ENCODE assay signal across 17 cellular contexts in genomic region chr17:81854974-81855774, GRCh38. TPM values are rescaled to one million over a fixed set of nuclear protein-coding genes. Genes with fewer than 3 reads are reported as not detected.
DNase-seq lines count a peak whose midpoint lies in the region; ATAC-seq and TF ChIP-seq lines count a peak whose summit lies in the region.
"Had no signal": no experiment of that assay in that cellular context is flagged by ENCODE, and none has a peak within 500 bp of the region (broad histone marks: within the 10 kb centered on the region; RNA-seq: fewer than 3 reads in every experiment).

No MANE protein-coding gene starts in this region.

- no peak overlapping the region for H2AK5ac ChIP-seq in IMR-90 (ENCODE audit: low read depth, low read length)
- no peak overlapping the region for H2AK5ac ChIP-seq in mesendoderm (ENCODE audit: low read length)

- H3K9me3 Mint-ChIP-seq in CD14-positive monocyte = peaks cover 0 to under 1% (median 0%) of the 10 kb centered on the region in 7 donors
- H3K9me3 Mint-ChIP-seq: activated naive CD8-positive, alpha-beta T cell treated with anti-CD3 and anti-CD28 coated beads, Interleukin-2, amount 10 ng/mL, durations not matched to agents 7 days and 5 days; CD4-positive, CD25-positive, alpha-beta regulatory T cell had no signal

- peaks cover 63 to 88% of the 10 kb centered on the region in 2 donors for H3K36me3 Mint-ChIP-seq in CD14-positive monocyte

- H3K27me3 ChIP-seq in IMR-90 (ENCODE audit: control insufficient read depth, insufficient read depth, low read length) (no peaks in the 10 kb centered on the region), mammary epithelial cell (ENCODE audit: insufficient read depth, low read length) (no peaks in the 10 kb centered on the region), right lobe of liver (no peaks in the 10 kb centered on the region), mesendoderm (ENCODE audit: insufficient read depth, low read length, poor library complexity) (no peaks in the 10 kb centered on the region)
- H3K27me3 ChIP-seq: upper lobe of left lung had no signal

- dilution Hi-C loops in IMR-90 (cut with HindIII; ENCODE audit: low sequenced_read_pairs, unreplicated experiment) (no loop called here), mammary epithelial cell (cut with HindIII; ENCODE audit: low sequenced_read_pairs) (no loop called here)

- H3K4ac ChIP-seq in IMR-90 (ENCODE audit: low read depth, low read length) (no peak overlapping the region), mesendoderm (ENCODE audit: low read depth, low read length) (no peak overlapping the region)

- H4K20me1 ChIP-seq in IMR-90 (ENCODE audit: insufficient read depth, low read length) = peaks cover 75% of the 10 kb centered on the region
- peaks cover 3% of the 10 kb centered on the region for H4K20me1 ChIP-seq in mammary epithelial cell (ENCODE audit: insufficient read depth, low read length)

- ATAC-seq in IMR-90 (ENCODE audit: low read depth) = no peak
- ATAC-seq in right lobe of liver = peak; percentile 57 to 89 (median 70)
- ATAC-seq in GM21526 (IDR thresholded peaks at IDR 0.05; ENCODE audit: low FRiP score, unreplicated experiment) = no peak
- ATAC-seq: activated CD8-positive, alpha-beta T cell treated with anti-CD3 and anti-CD28 coated beads, Interleukin-2, amount 10 ng/mL, durations not matched to agents 7 days and 5 days; mucosa of descending colon; sciatic nerve had no signal

- no peak overlapping the region for H4K91ac ChIP-seq in IMR-90 (ENCODE audit: insufficient read depth, low read depth, low read length)

- H2AK9ac ChIP-seq in IMR-90 (replicated peaks; ENCODE audit: low read depth, low read length, poor library complexity) = peak overlapping the region; percentile 5

- BruUV-seq in IMR-90 (replicated peaks; lab: Mats Ljungman, UMichigan) (no TSS peak), mammary epithelial cell (replicated peaks; lab: Mats Ljungman, UMichigan) (no TSS peak)

- H3K4me1 Mint-ChIP-seq in CD14-positive monocyte = peaks cover 26% of the 10 kb centered on the region

- intact Hi-C loops in CD14-positive monocyte (cut with micrococcal nuclease) (loop anchor here in 1 of 2 donors (5.0 kb wide), 1 partner anchor 33 kb away; no protein-coding TSS in a partner anchor), IMR-90 (cut with micrococcal nuclease) (no loop called here), mammary epithelial cell (cut with micrococcal nuclease) (no loop called here), right lobe of liver (cut with DNase I) (no loop called here)

- peaks cover 16% of the 10 kb centered on the region for H3K4me1 ChIP-seq in IMR-90 (ENCODE audit: control insufficient read depth, insufficient read depth, low read length)
- H3K4me1 ChIP-seq in mammary epithelial cell (ENCODE audit: insufficient read depth, low read length) = peaks cover 32% of the 10 kb centered on the region
- H3K4me1 ChIP-seq in right lobe of liver = peaks cover 0 to 33% (median 17%) of the 10 kb centered on the region in 4 donors
- peaks cover 2% of the 10 kb centered on the region for H3K4me1 ChIP-seq in mesendoderm (ENCODE audit: control insufficient read depth, low read depth, low read length)

- POLR2A ChIA-PET in IMR-90 (lab: Charles Lee; ENCODE audit: unreplicated experiment) = interaction anchor here (0.5 to 0.8 kb wide), 3 partner anchors 10 to 243 kb away, joined by 3 to 4 read pairs (median 3); partner anchors contain the start of gene FASN

- DNase-seq in CD14-positive monocyte (ENCODE audit: low spot score) (no peak), IMR-90 (no peak), mammary epithelial cell (peak; percentile 73), right lobe of liver (peak; percentile 44 to 80 (median 75)), mesendoderm (no peak), NCI-H510A (lab: John Stamatoyannopoulos, UW) (no peak)
- DNase-seq in NK-92 treated with Interleukin-12 subunit alpha and Interleukin-12 subunit beta, amount 100 ng/mL, for 24 hours (lab: John Stamatoyannopoulos, UW) = no peak
- DNase-seq: activated CD8-positive, alpha-beta T cell treated with anti-CD3 and anti-CD28 coated beads, Interleukin-2, amount 10 ng/mL, durations not matched to agents 7 days and 5 days; activated naive CD8-positive, alpha-beta T cell treated with anti-CD3 and anti-CD28 coated beads, Interleukin-2, amount 10 ng/mL, durations not matched to agents 7 days and 5 days; effector CD8-positive, alpha-beta T cell; mucosa of descending colon; NCI-H526 treated with DMSO at 0.1 percent for 48 hours had no signal

- H3K23ac ChIP-seq in IMR-90 (ENCODE audit: low read depth, low read length) (no peak overlapping the region), mesendoderm (ENCODE audit: low read length) (no peak overlapping the region)

- TF ChIP-seq RAD21 in IMR-90 (IDR thresholded peaks at IDR 0.05; ENCODE audit: low read length) = no peak

- H3K79me2 ChIP-seq in mammary epithelial cell (ENCODE audit: insufficient read depth, low read length) (peaks cover 91% of the 10 kb centered on the region), mesendoderm (ENCODE audit: control insufficient read depth, insufficient read depth, low read length) (peaks cover 27% of the 10 kb centered on the region)

- H3K56ac ChIP-seq in IMR-90 (ENCODE audit: extremely low read depth, insufficient read depth, low read length) (no peak overlapping the region), mesendoderm (ENCODE audit: low read length) (no peak overlapping the region)

- no peak overlapping the region for H3K4me3 Mint-ChIP-seq in CD14-positive monocyte
- H3K4me3 Mint-ChIP-seq: activated CD8-positive, alpha-beta T cell treated with anti-CD3 and anti-CD28 coated beads, Interleukin-2, amount 10 ng/mL, durations not matched to agents 7 days and 5 days; activated naive CD8-positive, alpha-beta T cell treated with anti-CD3 and anti-CD28 coated beads, Interleukin-2, amount 10 ng/mL, durations not matched to agents 7 days and 5 days had no signal

- H3K4me2 ChIP-seq in IMR-90 (ENCODE audit: low read depth, low read length) = no peak overlapping the region
- H3K4me2 ChIP-seq in mammary epithelial cell (ENCODE audit: insufficient read depth, low read depth, low read length) = peak overlapping the region; percentile 14
- no peak overlapping the region for H3K4me2 ChIP-seq in mesendoderm (ENCODE audit: low read length)

- TF ChIP-seq CTCF in CD14-positive monocyte (IDR thresholded peaks at IDR 0.05) (no peak), IMR-90 (conservative IDR thresholded peaks at IDR 0.05; ENCODE audit: low read depth, low read length) (no peak), mammary epithelial cell (conservative IDR thresholded peaks at IDR 0.05 in 1 of 2, IDR thresholded peaks at IDR 0.05 in 1 of 2; ENCODE audit: extremely low read depth in 1 of 2, insufficient read depth in 1 of 2, low read depth in 1 of 2, low read length in 2 of 2) (peak; percentile 33 to 51), right lobe of liver (IDR thresholded peaks at IDR 0.05) (peak in 2 of 4 donors; percentile 40 to 57)

- no peak for TF ChIP-seq POLR2A in IMR-90 (IDR thresholded peaks at IDR 0.05; ENCODE audit: low read depth, low read length)
- peak; percentile 31 for TF ChIP-seq POLR2A in right lobe of liver (IDR thresholded peaks at IDR 0.05)

- H4K8ac ChIP-seq in IMR-90 (ENCODE audit: low read depth in 2 of 2, low read length in 2 of 2) = no peak overlapping the region
- no peak overlapping the region for H4K8ac ChIP-seq in mesendoderm (ENCODE audit: low read depth, low read length)

- peak overlapping the region in 4 of 7 donors; percentile 31 to 83 (median 52) for H3K27ac Mint-ChIP-seq in CD14-positive monocyte
- H3K27ac Mint-ChIP-seq: activated CD8-positive, alpha-beta T cell treated with anti-CD3 and anti-CD28 coated beads, Interleukin-2, amount 10 ng/mL, durations not matched to agents 7 days and 5 days had no signal

- H3K9ac ChIP-seq in IMR-90 (ENCODE audit: low read depth, low read length) (no peak overlapping the region), mammary epithelial cell (ENCODE audit: insufficient read depth, low read length) (no peak overlapping the region), mesendoderm (ENCODE audit: low read length) (no peak overlapping the region)

- H3K18ac ChIP-seq in IMR-90 (ENCODE audit: low read depth, low read length) (no peak overlapping the region), mesendoderm (ENCODE audit: low read length) (no peak overlapping the region)

- H3K79me1 ChIP-seq in IMR-90 (ENCODE audit: low read depth in 1 of 2, low read length in 2 of 2) (peaks cover 9 to 76% of the 10 kb centered on the region in 2 experiments), mesendoderm (ENCODE audit: low read length) (peaks cover 22% of the 10 kb centered on the region)

- H4K5ac ChIP-seq in IMR-90 (ENCODE audit: low read depth, low read length) (no peak overlapping the region), mesendoderm (ENCODE audit: low read length) (no peak overlapping the region)

- 93% methylated on average over 15 of the region's 29 CpGs; no CpG with 5 or more reads in 1 of the 2 experiments for WGBS in IMR-90 (ENCODE audit: extremely low coverage in 2 of 2, insufficient read length in 1 of 2), 2 experiments
- WGBS in mammary epithelial cell (ENCODE audit: low coverage, missing lambda C conversion rate) = 42% methylated on average over 21 of the region's 29 CpGs
- 34% methylated on average over 12 of the region's 29 CpGs for WGBS in right lobe of liver (ENCODE audit: insufficient coverage, low coverage, low lambda C conversion rate, missing lambda C conversion rate)
- no CpG with 5 or more reads among the region's 29 CpGs for WGBS in mesendoderm (ENCODE audit: extremely low coverage, insufficient coverage, low lambda C conversion rate)

- no peak overlapping the region for H2BK15ac ChIP-seq in IMR-90 (ENCODE audit: low read depth, low read length)
- no peak overlapping the region for H2BK15ac ChIP-seq in mesendoderm (replicated peaks; ENCODE audit: low read depth)

- H3K14ac ChIP-seq in IMR-90 (replicated peaks; ENCODE audit: low read depth, low read length) = no peak overlapping the region

- H2BK5ac ChIP-seq in IMR-90 (ENCODE audit: low read depth, low read length, poor library complexity, severe bottlenecking) (no peak overlapping the region), mesendoderm (ENCODE audit: low read length) (no peak overlapping the region)

- H3K27ac ChIP-seq in IMR-90 (ENCODE audit: insufficient read depth, low read length) = no peak overlapping the region
- peak overlapping the region; percentile 37 for H3K27ac ChIP-seq in mammary epithelial cell (ENCODE audit: insufficient read depth, low read depth, low read length)
- H3K27ac ChIP-seq in right lobe of liver = peak overlapping the region in 1 of 3 donors; percentile 53
- no peak overlapping the region for H3K27ac ChIP-seq in mesendoderm (ENCODE audit: low read depth, low read length)
- H3K27ac ChIP-seq: upper lobe of left lung had no signal

- CTCF ChIA-PET in IMR-90 (lab: Yijun Ruan, JAX) (interaction anchor here (0.7 to 1.2 kb wide), 2 partner anchors 14 to 33 kb away, joined by 3 read pairs; no protein-coding TSS in a partner anchor), mammary epithelial cell (lab: Charles Lee; ENCODE audit: low non-redundant PET) (no interaction called here)

- H3K4me3 ChIP-seq in IMR-90 (ENCODE audit: insufficient read depth, low read depth, low read length) (no peak overlapping the region), mammary epithelial cell (replicated peaks in 1 of 3; ENCODE audit: insufficient read depth in 1 of 3, low read depth in 2 of 3, low read length in 3 of 3) (no peak overlapping the region), right lobe of liver (no peak overlapping the region), mesendoderm (ENCODE audit: low read length) (no peak overlapping the region)
- H3K4me3 ChIP-seq: mucosa of descending colon, upper lobe of left lung had no signal

- in situ Hi-C loops in IMR-90 (cut with MboI; ENCODE audit: low sequenced_read_pairs) (no loop called here), mammary epithelial cell (cut with MboI; ENCODE audit: low sequenced_read_pairs in 2 of 2) (no loop called here)

- no peak overlapping the region for H2AFZ ChIP-seq in IMR-90 (replicated peaks; ENCODE audit: low read length, poor library complexity)
- H2AFZ ChIP-seq in mammary epithelial cell (ENCODE audit: low read depth, low read length) = no peak overlapping the region

- H3K27me3 Mint-ChIP-seq in CD14-positive monocyte (ENCODE audit: low read depth in 3 of 3) = peaks cover 0 to 3% (median 2%) of the 10 kb centered on the region in 3 donors
- H3K27me3 Mint-ChIP-seq: activated naive CD8-positive, alpha-beta T cell treated with anti-CD3 and anti-CD28 coated beads, Interleukin-2, amount 10 ng/mL, durations not matched to agents 7 days and 5 days; CD4-positive, CD25-positive, alpha-beta regulatory T cell had no signal

- H2BK120ac ChIP-seq in IMR-90 (ENCODE audit: low read depth, low read length) (no peak overlapping the region), mesendoderm (ENCODE audit: low read depth, low read length) (no peak overlapping the region)

- H3K9me3 ChIP-seq in IMR-90 (ENCODE audit: control insufficient read depth, insufficient read depth, low read length) (no peaks in the 10 kb centered on the region), mammary epithelial cell (replicated peaks; ENCODE audit: insufficient read depth, low read length) (no peaks in the 10 kb centered on the region), right lobe of liver (no peaks in the 10 kb centered on the region)
- H3K9me3 ChIP-seq: mucosa of descending colon, upper lobe of left lung had no signal

- peaks cover 16% of the 10 kb centered on the region for H3K9me1 ChIP-seq in IMR-90 (ENCODE audit: insufficient read depth, low read length)

- peaks cover 65% of the 10 kb centered on the region for H3K36me3 ChIP-seq in IMR-90 (ENCODE audit: control insufficient read depth, insufficient read depth, low read length)
- peaks cover 35% of the 10 kb centered on the region for H3K36me3 ChIP-seq in mammary epithelial cell (ENCODE audit: insufficient read depth, low read length)
- H3K36me3 ChIP-seq in right lobe of liver = peaks cover 18 to 81% (median 41%) of the 10 kb centered on the region in 4 donors
- peaks cover 13% of the 10 kb centered on the region for H3K36me3 ChIP-seq in mesendoderm (ENCODE audit: control insufficient read depth, insufficient read depth, low read length)

- no peak overlapping the region for H2BK20ac ChIP-seq in IMR-90 (ENCODE audit: low read depth, low read length)

RNA-seq across cellular contexts. Expression of gene P4HB, which starts 5.2 kb away (rescaled TPM):
- polyA plus RNA-seq in CD14-positive monocyte (100 to 1,000 TPM; 291 to 297 TPM), IMR-90 (2012; rRNA removed) (530 and 599 TPM in 2 replicates), mammary epithelial cell (57.2 TPM)
- total RNA-seq in IMR-90 (2012; rRNA removed) (917 and 932 TPM in 2 replicates), mammary epithelial cell (100 to 1,000 TPM; 827 to 995 TPM), right lobe of liver (1,000 to 10,000 TPM in 5 of 6 experiments, 100 to 1,000 TPM in 1; 856 to 5,039 (median 1,455) TPM)
- 309 and 642 TPM in 2 replicates for polyA plus RNA-seq in IMR-90 (2012; cell fraction: cytosol; rRNA removed)
- 287 and 329 TPM in 2 replicates for polyA plus RNA-seq in IMR-90 (2012; cell fraction: nucleus; rRNA removed; ENCODE audit: low replicate concordance)
- 772 TPM for polyA minus RNA-seq in mammary epithelial cell
- polyA plus RNA-seq in mesendoderm (2013, experiment 1 of 2) = 490 TPM
- 503 TPM for polyA plus RNA-seq in mesendoderm (2013, experiment 2 of 2)

RNA-seq across cellular contexts. Expression of gene ARHGDIA, which starts 16.0 kb away (rescaled TPM):
- 10 to 100 TPM; 86.3 to 97.2 TPM for polyA plus RNA-seq in CD14-positive monocyte
- total RNA-seq in IMR-90 (2012; rRNA removed) = 62.7 and 77.2 TPM in 2 replicates
- 324 and 362 TPM in 2 replicates for polyA plus RNA-seq in IMR-90 (2012; rRNA removed)
- polyA plus RNA-seq in IMR-90 (2012; cell fraction: cytosol; rRNA removed) = 214 and 386 TPM in 2 replicates
- polyA plus RNA-seq in IMR-90 (2012; cell fraction: nucleus; rRNA removed; ENCODE audit: low replicate concordance) = 425 and 839 TPM in 2 replicates
- total RNA-seq in mammary epithelial cell = 100 to 1,000 TPM; 115 to 549 TPM
- polyA plus RNA-seq in mammary epithelial cell = 278 TPM
- polyA minus RNA-seq in mammary epithelial cell = 106 TPM
- 100 to 1,000 TPM in 5 of 6 experiments, 10 to 100 TPM in 1; 92.4 to 162 (median 137) TPM for total RNA-seq in right lobe of liver
- polyA plus RNA-seq in mesendoderm (2013, experiment 1 of 2) = 315 TPM
- 325 TPM for polyA plus RNA-seq in mesendoderm (2013, experiment 2 of 2)

RNA-seq across cellular contexts. Expression of gene PPP1R27, which starts 20.3 kb away (rescaled TPM):
- polyA plus RNA-seq in CD14-positive monocyte (under 1 TPM; 0.22 to 0.33 TPM), IMR-90 (2012; rRNA removed) (0.20 and 0.21 TPM in 2 replicates), mammary epithelial cell (0.09 TPM)
- total RNA-seq in IMR-90 (2012; rRNA removed) (not detected in 2 replicates), mammary epithelial cell (1 to 10 TPM in 1 of 2 donors, not detected in 1; 1.5 TPM), right lobe of liver (under 1 TPM in 3 of 6 experiments, not detected in 3; 0.27 to 0.62 (median 0.40) TPM)
- polyA plus RNA-seq in IMR-90 (2012; cell fraction: cytosol; rRNA removed) = 0.09 TPM in 1 of 2 replicates, not detected in the other
- 0.56 and 0.97 TPM in 2 replicates for polyA plus RNA-seq in IMR-90 (2012; cell fraction: nucleus; rRNA removed; ENCODE audit: low replicate concordance)
- polyA minus RNA-seq in mammary epithelial cell = not detected
- polyA plus RNA-seq in mesendoderm (2013, experiment 1 of 2) = 0.35 TPM
- polyA plus RNA-seq in mesendoderm (2013, experiment 2 of 2) = 0.42 TPM
- total RNA-seq: activated CD8-positive, alpha-beta T cell treated with anti-CD3 and anti-CD28 coated beads, Interleukin-2, amount 10 ng/mL, durations not matched to agents 7 days and 5 days; activated naive CD8-positive, alpha-beta T cell treated with anti-CD3 and anti-CD28 coated beads, Interleukin-2, amount 10 ng/mL, durations not matched to agents 7 days and 5 days; CD4-positive, CD25-positive, alpha-beta regulatory T cell; sciatic nerve; T-helper 1 cell treated with Interleukin-12 subunit alpha and Interleukin-12 subunit beta and Interleukin-4 antibody, amounts not matched to agents 30 ng/mL and 1 ng/mL, for 36 hours; upper lobe of left lung had no signal
- polyA plus RNA-seq: CD4-positive, CD25-positive, alpha-beta regulatory T cell had no signal

RNA-seq across cellular contexts. Expression of gene MCRIP1, which starts 22.1 kb away (rescaled TPM):
- polyA plus RNA-seq in CD14-positive monocyte = 10 to 100 TPM; 48.5 to 63.0 TPM
- total RNA-seq in IMR-90 (2012; rRNA removed) = 56.5 and 58.9 TPM in 2 replicates
- 164 and 196 TPM in 2 replicates for polyA plus RNA-seq in IMR-90 (2012; rRNA removed)
- 183 and 249 TPM in 2 replicates for polyA plus RNA-seq in IMR-90 (2012; cell fraction: cytosol; rRNA removed)
- polyA plus RNA-seq in IMR-90 (2012; cell fraction: nucleus; rRNA removed; ENCODE audit: low replicate concordance) = 144 and 276 TPM in 2 replicates
- total RNA-seq in mammary epithelial cell = 10 to 100 TPM; 36.0 to 38.9 TPM
- polyA plus RNA-seq in mammary epithelial cell = 28.2 TPM
- 13.6 TPM for polyA minus RNA-seq in mammary epithelial cell
- 10 to 100 TPM; 19.0 to 32.6 (median 25.7) TPM for total RNA-seq in right lobe of liver
- 85.9 TPM for polyA plus RNA-seq in mesendoderm (2013, experiment 1 of 2)
- polyA plus RNA-seq in mesendoderm (2013, experiment 2 of 2) = 90.6 TPM

RNA-seq across cellular contexts. Expression of gene ALYREF, which starts 36.2 kb away (rescaled TPM):
- polyA plus RNA-seq in CD14-positive monocyte (10 to 100 TPM; 20.2 to 57.3 TPM), IMR-90 (2012; rRNA removed) (88.6 and 112 TPM in 2 replicates), mammary epithelial cell (72.8 TPM)
- total RNA-seq in IMR-90 (2012; rRNA removed) (144 and 159 TPM in 2 replicates), mammary epithelial cell (100 to 1,000 TPM in 1 of 2 donors, 10 to 100 TPM in 1; 51.2 to 106 TPM), right lobe of liver (10 to 100 TPM; 11.6 to 20.3 (median 18.8) TPM)
- polyA plus RNA-seq in IMR-90 (2012; cell fraction: cytosol; rRNA removed) = 102 and 133 TPM in 2 replicates
- 62.2 and 73.2 TPM in 2 replicates for polyA plus RNA-seq in IMR-90 (2012; cell fraction: nucleus; rRNA removed; ENCODE audit: low replicate concordance)
- polyA minus RNA-seq in mammary epithelial cell = 122 TPM
- polyA plus RNA-seq in mesendoderm (2013, experiment 1 of 2) = 130 TPM
- polyA plus RNA-seq in mesendoderm (2013, experiment 2 of 2) = 127 TPM

Comparison
In these comparisons a context has a peak if more than half of its experiments do, and no peak if none do; other contexts are left out.
1. DNase-seq: peak in mammary epithelial cell (single experiment) and right lobe of liver (3 of 3); none in CD14-positive monocyte (single experiment), IMR-90 (single experiment), mesendoderm (single experiment), NCI-H510A (single experiment) and NK-92 treated with Interleukin-12 subunit alpha and Interleukin-12 subunit beta, amount 100 ng/mL, for 24 hours (single experiment).
2. CTCF ChIP-seq: peak in mammary epithelial cell (2 of 2); none in CD14-positive monocyte (single experiment) and IMR-90 (single experiment).
3. ATAC-seq: peak in right lobe of liver (4 of 4); none in IMR-90 (single experiment) and GM21526 (single experiment).